Comparison of ENCODE assay signal across 8 cellular contexts in the genomic region with DNA sequence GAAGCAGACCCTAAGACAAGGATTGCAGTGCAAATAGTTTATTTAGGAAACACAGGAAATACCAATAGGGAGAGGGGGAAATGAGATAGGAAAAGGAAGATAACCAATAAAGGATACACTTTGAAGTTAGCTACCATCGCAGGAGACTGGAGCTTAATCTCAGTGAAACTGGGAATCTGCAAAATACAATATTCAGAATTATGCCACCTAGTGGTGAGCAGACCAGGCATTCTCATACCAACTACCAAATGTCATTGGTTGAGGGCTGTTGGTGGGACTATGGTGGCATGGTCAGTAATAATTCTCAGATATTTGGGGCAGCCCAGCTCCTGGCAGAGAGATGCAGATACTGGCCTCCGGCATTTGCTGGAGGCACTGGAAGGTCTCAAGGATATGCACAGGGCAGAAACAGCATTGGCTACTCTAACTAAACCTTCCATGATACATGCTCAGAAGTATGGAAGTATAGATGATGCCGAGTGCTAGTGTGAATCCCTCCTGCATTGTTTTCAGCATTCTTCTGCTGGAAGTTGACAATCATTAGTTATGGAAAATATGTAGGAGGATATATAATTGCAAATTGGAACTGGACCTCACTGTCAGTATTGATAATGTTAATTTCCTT. TPM values are rescaled to one million over a fixed set of nuclear protein-coding genes. Genes with fewer than 3 reads are reported as not detected.
DNase-seq lines count a peak whose midpoint lies in the region; ATAC-seq, FAIRE-seq and TF ChIP-seq lines count a peak whose summit lies in the region.

No MANE protein-coding gene starts in this region.

- no peak for TF ChIP-seq POLR2A in adrenal gland (IDR thresholded peaks at IDR 0.05)

- peak; percentile 5 for DNase-seq in activated gamma-delta T cell treated with anti-CD3 and anti-CD28 coated beads, Interleukin-2, amount 50 U/mL, for 16 hours (ENCODE audit: low read depth)
- no peak for DNase-seq in activated gamma-delta T cell (lab: John Stamatoyannopoulos, UW)
- peak; percentile 29 for DNase-seq in LHCN-M2 (ENCODE audit: low read depth)
- DNase-seq in adrenal gland: peak in 1 of 7 donors; percentile 25
- no peak for DNase-seq in keratinocyte (ENCODE audit: low read depth, low spot score)
- peak; percentile 50 for DNase-seq in urothelium cell line (ENCODE audit: low spot score)
- DNase-seq in activated effector memory CD4-positive, alpha-beta T cell treated with Interleukin-2 at 50 U/mL for 16 hours: no peak

- dilution Hi-C loops in keratinocyte (cut with MboI; ENCODE audit: extremely low pct_ligation_motif_present, low sequenced_read_pairs): no loop called here

- H3K4me1 ChIP-seq in adrenal gland (replicated peaks in 1 of 2) (no peaks in the 10 kb centered on the region), keratinocyte (ENCODE audit: control insufficient read depth, extremely low read depth, insufficient read depth, low read length) (no peaks in the 10 kb centered on the region)

- intact Hi-C loops in adrenal gland (cut with DNase I): no loop called here

- no peak overlapping the region for H3K4me2 ChIP-seq in keratinocyte (ENCODE audit: control insufficient read depth, extremely low read depth, insufficient read depth, low read depth, low read length)

- H3K79me2 ChIP-seq in keratinocyte (ENCODE audit: control insufficient read depth, insufficient read depth, low read length): no peaks in the 10 kb centered on the region

- H3K27me3 ChIP-seq in adrenal gland (no peaks in the 10 kb centered on the region), keratinocyte (ENCODE audit: control insufficient read depth, extremely low read depth, insufficient read depth, low read length) (no peaks in the 10 kb centered on the region)

- no peaks in the 10 kb centered on the region for H4K20me1 ChIP-seq in keratinocyte (ENCODE audit: control insufficient read depth, extremely low read depth, insufficient read depth, low read length)

- peak; percentile 33 to 60 (median 48) for TF ChIP-seq CTCF in adrenal gland (IDR thresholded peaks at IDR 0.05)
- peak; percentile 65 to 80 (median 65) for TF ChIP-seq CTCF in keratinocyte (optimal IDR thresholded peaks at IDR 0.05 in 1 of 3, IDR thresholded peaks at IDR 0.05 in 1 of 3, conservative IDR thresholded peaks at IDR 0.05 in 1 of 3; ENCODE audit: extremely low read depth in 1 of 3, insufficient read depth in 2 of 3, low read length in 3 of 3)

- FAIRE-seq in keratinocyte (lab: Jason Lieb, UNC) (peak; percentile 51), urothelium cell line (lab: Jason Lieb, UNC) (peak; percentile 53)

- WGBS in adrenal gland, 4 donors: 59 to 71% (median 64%) methylated on average over 3 of the region's 3 CpGs

- H3K27ac ChIP-seq in adrenal gland: no peak overlapping the region
- no peak overlapping the region for H3K27ac ChIP-seq in keratinocyte (ENCODE audit: control insufficient read depth, insufficient read depth, low read length)

- no peaks in the 10 kb centered on the region for H3K9me3 ChIP-seq in adrenal gland (replicated peaks in 1 of 3)
- no peaks in the 10 kb centered on the region for H3K9me3 ChIP-seq in keratinocyte (ENCODE audit: control insufficient read depth, low read depth, low read length)

- ATAC-seq in GM18867 (IDR thresholded peaks at IDR 0.05; ENCODE audit: unreplicated experiment): no peak

- H3K9ac ChIP-seq in keratinocyte (ENCODE audit: control insufficient read depth, extremely low read depth, insufficient read depth, low read length): no peak overlapping the region

- H2AFZ ChIP-seq in keratinocyte (ENCODE audit: control insufficient read depth, low read length): no peak overlapping the region

- H3K9me1 ChIP-seq in keratinocyte (ENCODE audit: control insufficient read depth, extremely low read depth, insufficient read depth, low read length): no peaks in the 10 kb centered on the region

- no peak overlapping the region for H3K4me3 ChIP-seq in adrenal gland
- no peak overlapping the region for H3K4me3 ChIP-seq in keratinocyte (ENCODE audit: control insufficient read depth in 2 of 3, extremely low read depth in 1 of 3, insufficient read depth in 2 of 3, low read depth in 1 of 3, low read length in 3 of 3)

- H3K36me3 ChIP-seq in adrenal gland (replicated peaks in 1 of 2) (no peaks in the 10 kb centered on the region), keratinocyte (ENCODE audit: control insufficient read depth in 2 of 2, extremely low read depth in 1 of 2, insufficient read depth in 2 of 2, low read length in 2 of 2) (no peaks in the 10 kb centered on the region)

RNA-seq across cellular contexts. Expression of gene ZFP69B, which starts 11.8 kb away (rescaled TPM):
- total RNA-seq in LHCN-M2 (2014; rRNA removed): 4.9 and 6.8 TPM in 2 replicates
- polyA plus RNA-seq in LHCN-M2 (2012): 1.6 TPM
- total RNA-seq in adrenal gland: 1 to 10 TPM in 6 of 8 donors, under 1 TPM in 2; 0.68 to 2.6 (median 1.3) TPM
- polyA plus RNA-seq in adrenal gland: 1 to 10 TPM in 1 of 3 donors, under 1 TPM in 2; 0.34 to 2.1 (median 0.97) TPM
- 1.1 to 1.9 TPM (median 1.7 TPM) in 3 replicates for polyA plus RNA-seq in keratinocyte
- polyA plus RNA-seq in keratinocyte (2011; ENCODE audit: low read depth): 0.91 TPM
- 1.0 and 1.3 TPM in 2 replicates for polyA plus RNA-seq in keratinocyte (2011; cell fraction: cytosol; rRNA removed)
- 1.5 and 1.7 TPM in 2 replicates for polyA plus RNA-seq in keratinocyte (2011; cell fraction: nucleus; rRNA removed)
- polyA plus RNA-seq in keratinocyte (2012; ENCODE audit: low replicate concordance): 0.87 and 1.7 TPM in 2 replicates
- 0.99 to 2.8 TPM in 2 of 3 replicates, not detected in the other for polyA minus RNA-seq in keratinocyte
- 0.96 TPM for polyA minus RNA-seq in keratinocyte (2011; cell fraction: cytosol; rRNA and poly(A)+ RNA removed)
- polyA minus RNA-seq in keratinocyte (2011; cell fraction: nucleus; rRNA and poly(A)+ RNA removed): 1.1 and 2.0 TPM in 2 replicates

RNA-seq across cellular contexts. Expression of gene ZFP69, which starts 38.6 kb away (rescaled TPM):
- total RNA-seq in LHCN-M2 (2014; rRNA removed) (1.2 and 2.2 TPM in 2 replicates), adrenal gland (1 to 10 TPM in 7 of 8 donors, under 1 TPM in 1; 0.18 to 2.5 (median 1.7) TPM)
- 0.79 TPM for polyA plus RNA-seq in LHCN-M2 (2012)
- polyA plus RNA-seq in adrenal gland (1 to 10 TPM; 2.5 to 3.2 (median 2.9) TPM), keratinocyte (2.2 to 3.5 TPM (median 2.3 TPM) in 3 replicates)
- 0.85 TPM for polyA plus RNA-seq in keratinocyte (2011; ENCODE audit: low read depth)
- 2.1 and 3.1 TPM in 2 replicates for polyA plus RNA-seq in keratinocyte (2011; cell fraction: cytosol; rRNA removed)
- 2.6 and 3.5 TPM in 2 replicates for polyA plus RNA-seq in keratinocyte (2011; cell fraction: nucleus; rRNA removed)
- 1.7 and 2.1 TPM in 2 replicates for polyA plus RNA-seq in keratinocyte (2012; ENCODE audit: low replicate concordance)
- 0.89 to 2.7 TPM (median 1.0 TPM) in 3 replicates for polyA minus RNA-seq in keratinocyte
- polyA minus RNA-seq in keratinocyte (2011; cell fraction: cytosol; rRNA and poly(A)+ RNA removed): 0.58 TPM
- polyA minus RNA-seq in keratinocyte (2011; cell fraction: nucleus; rRNA and poly(A)+ RNA removed): 0.42 and 1.4 TPM in 2 replicates

Comparison
In these comparisons a context has a peak if more than half of its experiments do, and no peak if none do; other contexts are left out.
1. DNase-seq: peak in activated gamma-delta T cell treated with anti-CD3 and anti-CD28 coated beads, Interleukin-2, amount 50 U/mL, for 16 hours (single experiment), LHCN-M2 (single experiment) and urothelium cell line (single experiment); none in activated gamma-delta T cell (single experiment), keratinocyte (single experiment) and activated effector memory CD4-positive, alpha-beta T cell treated with Interleukin-2 at 50 U/mL for 16 hours (single experiment).